Comparison of ENCODE assay signal across 15 cellular contexts in the genomic region with DNA sequence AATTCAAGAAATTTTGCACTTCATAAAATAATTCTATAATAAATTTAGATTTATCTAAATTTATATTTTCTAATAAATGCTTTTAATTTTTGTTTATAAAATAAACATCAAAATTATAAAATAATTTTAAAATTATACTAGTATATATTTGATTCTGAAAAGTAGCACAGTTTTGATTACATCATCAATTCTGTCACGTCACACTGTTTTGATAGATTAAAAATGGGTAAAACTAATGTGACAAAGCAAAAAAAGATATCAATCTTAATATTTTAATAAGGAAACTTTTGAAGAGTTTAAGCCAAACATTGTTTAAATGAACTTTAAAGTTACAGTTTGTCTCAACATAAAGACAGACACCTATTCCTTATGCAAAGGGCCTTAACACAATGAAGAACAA.
DNase-seq lines count a peak whose midpoint lies in the region; ATAC-seq, FAIRE-seq and TF ChIP-seq lines count a peak whose summit lies in the region.
"Had no signal": no experiment of that assay in that cellular context is flagged by ENCODE, and none has a peak within 500 bp of the region (broad histone marks: within the 10 kb centered on the region; RNA-seq: fewer than 3 reads in every experiment).

No MANE protein-coding gene starts in this region.

- no peaks in the 10 kb centered on the region for H3K9me3 ChIP-seq in IMR-90 (ENCODE audit: control insufficient read depth, insufficient read depth, low read length)
- no peaks in the 10 kb centered on the region; the same call in 1 of the 2 replicates for H3K9me3 ChIP-seq in K562 (replicated peaks; ENCODE audit: control insufficient read depth, insufficient read depth, low read depth, low read length)
- no peaks in the 10 kb centered on the region for H3K9me3 ChIP-seq in kidney (ENCODE audit: control insufficient read depth in 1 of 2, low read length in 2 of 2)
- H3K9me3 ChIP-seq: A549, BLaER1 had no signal

- H3K9me1 ChIP-seq in IMR-90 (ENCODE audit: insufficient read depth, low read length) (no peaks in the 10 kb centered on the region), K562 (ENCODE audit: control insufficient read depth, insufficient read depth, low read length) (no peaks in the 10 kb centered on the region)

- H3K27ac ChIP-seq in IMR-90 (ENCODE audit: insufficient read depth, low read length): no peak overlapping the region
- no peak overlapping the region for H3K27ac ChIP-seq in K562 (ENCODE audit: extremely low read depth, low read depth, low read length)
- no peak overlapping the region for H3K27ac ChIP-seq in kidney (ENCODE audit: low read depth in 2 of 2, low read length in 2 of 2)
- H3K27ac ChIP-seq: A549, BLaER1 had no signal

- no peaks in the 10 kb centered on the region for H3K79me2 ChIP-seq in K562 (ENCODE audit: control insufficient read depth, insufficient read depth, low read length)

- H3K4ac ChIP-seq in IMR-90 (ENCODE audit: low read depth, low read length): no peak overlapping the region

- no peaks in the 10 kb centered on the region for H4K20me1 ChIP-seq in IMR-90 (ENCODE audit: insufficient read depth, low read length)
- H4K20me1 ChIP-seq in K562 (replicated peaks; ENCODE audit: control insufficient read depth, insufficient read depth, low read length): no peaks in the 10 kb centered on the region
- H4K20me1 ChIP-seq: BLaER1 had no signal

- DNase-seq in IMR-90: no peak
- DNase-seq in K562 (ENCODE audit: extremely low read depth in 1 of 4, low spot score in 3 of 4): no peak
- no peak for DNase-seq in kidney
- DNase-seq in stimulated activated naive CD4-positive, alpha-beta T cell treated with Interleukin-2 at 50 U/mL for 16 hours (lab: John Stamatoyannopoulos, UW): no peak
- DNase-seq in Ammon's horn (ENCODE audit: low spot score): no peak
- no peak for DNase-seq in KG1 (lab: John Stamatoyannopoulos, UW)
- DNase-seq: AML-193; CD4-positive, alpha-beta memory T cell; DMS153; DMS79 treated with DMSO at 0.1 percent for 48 hours; H9 had no signal

- TF ChIP-seq RAD21 in IMR-90 (IDR thresholded peaks at IDR 0.05; ENCODE audit: low read length): no peak
- no peak for TF ChIP-seq RAD21 in K562 (CRISPR knock-in tag; conservative IDR thresholded peaks at IDR 0.05 in 1 of 2, IDR thresholded peaks at IDR 0.05 in 1 of 2)

- H4K91ac ChIP-seq in IMR-90 (ENCODE audit: insufficient read depth, low read depth, low read length): no peak overlapping the region

- intact Hi-C loops in IMR-90 (cut with micrococcal nuclease): no loop called here
- intact Hi-C loops in K562 (cut with micrococcal nuclease): no loop called here
- intact Hi-C loops in kidney (cut with DNase I): no loop called here

- BruUV-seq in IMR-90 (replicated peaks; lab: Mats Ljungman, UMichigan): no TSS peak
- BruUV-seq in K562 (replicated peaks; lab: Mats Ljungman, UMichigan): no TSS peak

- H3K18ac ChIP-seq in IMR-90 (ENCODE audit: low read depth, low read length): no peak overlapping the region

- no peak overlapping the region for H4K8ac ChIP-seq in IMR-90 (ENCODE audit: low read depth in 2 of 2, low read length in 2 of 2)

- POLR2A ChIA-PET in IMR-90 (lab: Charles Lee; ENCODE audit: unreplicated experiment) (no interaction called here), K562 (lab: Yijun Ruan, JAX) (no interaction called here)

- TF ChIP-seq POLR2A in IMR-90 (IDR thresholded peaks at IDR 0.05; ENCODE audit: low read depth, low read length): no peak
- no peak for TF ChIP-seq POLR2A in K562 (conservative IDR thresholded peaks at IDR 0.05)

- H2AK9ac ChIP-seq in IMR-90 (replicated peaks; ENCODE audit: low read depth, low read length, poor library complexity): no peak overlapping the region

- no peaks in the 10 kb centered on the region for H3K27me3 ChIP-seq in IMR-90 (ENCODE audit: control insufficient read depth, insufficient read depth, low read length)
- no peaks in the 10 kb centered on the region for H3K27me3 ChIP-seq in K562 (ENCODE audit: control insufficient read depth in 2 of 2, insufficient read depth in 2 of 2, low read length in 2 of 2)
- H3K27me3 ChIP-seq: BLaER1 had no signal

- dilution Hi-C loops in IMR-90 (cut with HindIII; ENCODE audit: low sequenced_read_pairs, unreplicated experiment): no loop called here

- H2BK20ac ChIP-seq in IMR-90 (ENCODE audit: low read depth, low read length): no peak overlapping the region

- ATAC-seq in IMR-90 (ENCODE audit: low read depth): no peak
- ATAC-seq in K562: no peak
- ATAC-seq: A549, GM12878 had no signal

- no peak overlapping the region for H2BK5ac ChIP-seq in IMR-90 (ENCODE audit: low read depth, low read length, poor library complexity, severe bottlenecking)

- H3K4me3 ChIP-seq in IMR-90 (ENCODE audit: insufficient read depth, low read depth, low read length) (no peak overlapping the region), K562 (no peak overlapping the region), kidney (ENCODE audit: low read length in 2 of 2) (no peak overlapping the region)
- H3K4me3 ChIP-seq: A549, BLaER1, GM12878 had no signal

- no peak overlapping the region for H4K5ac ChIP-seq in IMR-90 (ENCODE audit: low read depth, low read length)

- no peak overlapping the region for H3K14ac ChIP-seq in IMR-90 (replicated peaks; ENCODE audit: low read depth, low read length)

- no peaks in the 10 kb centered on the region for H3K79me1 ChIP-seq in IMR-90 (ENCODE audit: low read depth in 1 of 2, low read length in 2 of 2)

- H2BK120ac ChIP-seq in IMR-90 (ENCODE audit: low read depth, low read length): no peak overlapping the region

- no peak overlapping the region for H2AK5ac ChIP-seq in IMR-90 (ENCODE audit: low read depth, low read length)

- no peak for TF ChIP-seq CTCF in IMR-90 (conservative IDR thresholded peaks at IDR 0.05; ENCODE audit: low read depth, low read length)
- no peak for TF ChIP-seq CTCF in K562 (IDR thresholded peaks at IDR 0.05 in 2 of 3, conservative IDR thresholded peaks at IDR 0.05 in 1 of 3; ENCODE audit: insufficient read depth in 2 of 3, low read depth in 1 of 3, low read length in 3 of 3)
- no peak for TF ChIP-seq CTCF in kidney (IDR thresholded peaks at IDR 0.05; ENCODE audit: borderline replicate concordance, extremely low read depth, insufficient read depth)

- H3K23ac ChIP-seq in IMR-90 (ENCODE audit: low read depth, low read length): no peak overlapping the region

- no peak overlapping the region for H2BK15ac ChIP-seq in IMR-90 (ENCODE audit: low read depth, low read length)

- no peak overlapping the region for H2AFZ ChIP-seq in IMR-90 (replicated peaks; ENCODE audit: low read length, poor library complexity)
- H2AFZ ChIP-seq in K562 (ENCODE audit: low read depth, low read length): no peak overlapping the region

- H3K4me1 ChIP-seq in IMR-90 (ENCODE audit: control insufficient read depth, insufficient read depth, low read length): no peaks in the 10 kb centered on the region
- no peaks in the 10 kb centered on the region for H3K4me1 ChIP-seq in K562 (replicated peaks in 1 of 2; ENCODE audit: control insufficient read depth in 2 of 2, insufficient read depth in 2 of 2, low read length in 2 of 2)
- H3K4me1 ChIP-seq in kidney (ENCODE audit: control insufficient read depth in 1 of 2, insufficient read depth in 1 of 2, low read depth in 1 of 2, low read length in 2 of 2): no peaks in the 10 kb centered on the region
- H3K4me1 ChIP-seq: BLaER1 had no signal

- no peak for TF ChIP-seq EP300 in K562 (IDR thresholded peaks at IDR 0.05; ENCODE audit: low read length)

- CTCF ChIA-PET in IMR-90 (lab: Yijun Ruan, JAX): interaction anchor here (1.1 kb wide), 1 partner anchor 11 kb away, joined by 3 read pairs; no protein-coding TSS in a partner anchor
- CTCF ChIA-PET in K562 (lab: Yijun Ruan, JAX; ENCODE audit: low intra/inter-chr PET ratio): no interaction called here

- no peak overlapping the region for H3K4me2 ChIP-seq in IMR-90 (ENCODE audit: low read depth, low read length)
- H3K4me2 ChIP-seq in K562 (ENCODE audit: insufficient read depth, low read length): no peak overlapping the region
- H3K4me2 ChIP-seq: A549, BLaER1 had no signal

- in situ Hi-C loops in IMR-90 (cut with MboI; ENCODE audit: low sequenced_read_pairs) (no loop called here), K562 (cut with MboI) (no loop called here)

- FAIRE-seq in K562 (lab: Jason Lieb, UNC): no peak
- FAIRE-seq in kidney (lab: Jason Lieb, UNC): peak; percentile 88
- FAIRE-seq: A549, GM12878, H1 had no signal

- H3K36me3 ChIP-seq in IMR-90 (ENCODE audit: control insufficient read depth, insufficient read depth, low read length) (no peaks in the 10 kb centered on the region), K562 (ENCODE audit: control insufficient read depth, insufficient read depth, low read length) (no peaks in the 10 kb centered on the region), kidney (ENCODE audit: control insufficient read depth in 1 of 2, insufficient read depth in 2 of 2, low read length in 2 of 2) (no peaks in the 10 kb centered on the region)
- H3K36me3 ChIP-seq: BLaER1 had no signal

- H3K9ac ChIP-seq in IMR-90 (ENCODE audit: low read depth, low read length) (no peak overlapping the region), K562 (ENCODE audit: insufficient read depth in 1 of 2, low read depth in 2 of 2, low read length in 2 of 2) (no peak overlapping the region), kidney (ENCODE audit: low read length in 2 of 2) (no peak overlapping the region)
- H3K9ac ChIP-seq: BLaER1 had no signal

- WGBS in IMR-90 (ENCODE audit: extremely low coverage in 2 of 2, insufficient read length in 1 of 2), 2 experiments: no CpG with 5 or more reads among the region's 1 CpG
- whole genome bisulfite sequencing in K562 (ENCODE audit: insufficient coverage, low coverage, missing lambda C conversion rate): 6% methylated on average over 1 of the region's 1 CpG

- no peak overlapping the region for H3K56ac ChIP-seq in IMR-90 (ENCODE audit: extremely low read depth, insufficient read depth, low read length)

TF ChIP-seq in IMR-90, 13 proteins besides CTCF, POLR2A, EP300 and RAD21:
- TF ChIP-seq MAFK (IDR thresholded peaks at IDR 0.05; ENCODE audit: low read depth, low read length) (peak; percentile 58), RCOR1 (IDR thresholded peaks at IDR 0.05; ENCODE audit: insufficient replicate concordance, low read length) (no peak)

TF ChIP-seq in K562, 482 proteins besides CTCF, POLR2A, EP300 and RAD21 (continues in another document):
- peak; percentile 46; the same call in 1 of the 2 replicates for TF ChIP-seq ZNF316 (IDR thresholded peaks at IDR 0.05)
- TF ChIP-seq CCAR2 (IDR thresholded peaks at IDR 0.05; ENCODE audit: low read depth, low read length): no peak
- no peak for TF ChIP-seq ZNF224 (CRISPR knock-in tag; IDR thresholded peaks at IDR 0.05)
